8 cellular contexts compared by ENCODE assay signal in the genomic region with DNA sequence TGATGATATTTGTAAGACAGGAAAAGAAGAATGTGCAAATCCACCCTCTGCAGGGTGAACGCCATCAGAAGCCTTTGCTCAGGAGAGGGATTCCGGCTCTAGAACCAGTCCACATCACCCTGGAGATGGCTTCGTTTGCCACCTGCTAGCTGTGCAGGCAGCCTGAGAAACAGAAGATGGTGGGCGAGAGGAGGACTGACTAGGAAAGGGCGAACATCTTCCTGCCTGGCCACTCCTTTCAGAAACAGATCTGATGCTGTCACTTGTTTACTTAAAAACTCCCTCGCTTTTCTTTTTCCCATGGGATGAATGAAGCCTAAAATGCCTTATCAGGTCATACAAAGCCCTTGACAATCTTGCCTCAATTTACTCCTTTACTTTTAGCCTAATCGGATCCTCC. TPM values are rescaled to one million over a fixed set of nuclear protein-coding genes. Genes with fewer than 3 reads are reported as not detected.
DNase-seq lines count a peak whose midpoint lies in the region; ATAC-seq, FAIRE-seq and TF ChIP-seq lines count a peak whose summit lies in the region.

No MANE protein-coding gene starts in this region.

- H3K36me3 Mint-ChIP-seq in activated naive CD8-positive, alpha-beta T cell, result peaks cover 2% of the 10 kb centered on the region

- no peaks in the 10 kb centered on the region for H3K27me3 Mint-ChIP-seq in activated naive CD8-positive, alpha-beta T cell

- H3K9me3 ChIP-seq in HEK293 (ENCODE audit: control insufficient read depth, insufficient read depth, low read depth, low read length) (no peaks in the 10 kb centered on the region), thymus (ENCODE audit: control insufficient read depth) (no peaks in the 10 kb centered on the region)

- H3K27ac ChIP-seq in HEK293 (ENCODE audit: extremely low read depth, low read depth, low read length) (peak overlapping the region; percentile 16), thymus (ENCODE audit: low read depth) (peak overlapping the region; percentile 15)

- 54% methylated on average over 7 of the region's 7 CpGs for WGBS in thymus

- no peak for ATAC-seq in HG03342 (IDR thresholded peaks at IDR 0.05; ENCODE audit: unreplicated experiment)

- H3K27me3 ChIP-seq in thymus (ENCODE audit: control insufficient read depth, insufficient read depth), result peaks cover 8% of the 10 kb centered on the region

- peak overlapping the region; percentile 51 for H3K27ac Mint-ChIP-seq in activated naive CD8-positive, alpha-beta T cell

- peak overlapping the region; percentile 81 for H3K4me3 Mint-ChIP-seq in activated naive CD8-positive, alpha-beta T cell

- FAIRE-seq in RCC 7860 (lab: Jason Lieb, UNC), result no peak

- CTCF ChIA-PET in HEK293 (lab: Yijun Ruan, JAX), result interaction anchor here (0.6 to 1.7 kb wide), 2 partner anchors 16 to 44 kb away, joined by 3 to 8 read pairs; no protein-coding TSS in a partner anchor

- DNase-seq in AG09309 (ENCODE audit: low read depth), result no peak
- peak; percentile 51 for DNase-seq in left kidney (ENCODE audit: low read depth, low spot score)
- DNase-seq in KG1 (lab: John Stamatoyannopoulos, UW), result no peak
- no peak for DNase-seq in RCC 7860 (ENCODE audit: low spot score)

- H3K9me3 Mint-ChIP-seq in activated naive CD8-positive, alpha-beta T cell (ENCODE audit: low read depth), result no peaks in the 10 kb centered on the region

- H3K36me3 ChIP-seq in HEK293 (ENCODE audit: control insufficient read depth in 2 of 2, insufficient read depth in 1 of 2, low read length in 2 of 2) (peaks cover 4 to 7% of the 10 kb centered on the region in 2 experiments; a peak in 2 of 3 replicates), thymus (ENCODE audit: control insufficient read depth, insufficient read depth) (no peaks in the 10 kb centered on the region)

- TF ChIP-seq CTCF in AG09309 (IDR thresholded peaks at IDR 0.05; ENCODE audit: control insufficient read depth, insufficient read depth, low read depth, low read length, missing control alignments), result no peak
- no peak for TF ChIP-seq CTCF in HEK293 (tag by site-specific recombination; IDR thresholded peaks at IDR 0.05)

- H3K4me3 ChIP-seq in AG09309 (ENCODE audit: control insufficient read depth, low read depth, low read length), result peak overlapping the region; percentile 92
- H3K4me3 ChIP-seq in HEK293 (ENCODE audit: low read depth, low read length), result peak overlapping the region; percentile 80
- peak overlapping the region; percentile 100 for H3K4me3 ChIP-seq in thymus (ENCODE audit: low read length)

- H3K4me1 Mint-ChIP-seq in activated naive CD8-positive, alpha-beta T cell (ENCODE audit: low read depth), result peaks cover 59% of the 10 kb centered on the region

- POLR2A ChIA-PET in HEK293 (lab: Yijun Ruan, JAX), result no interaction called here

- H3K4me1 ChIP-seq in HEK293 (ENCODE audit: control insufficient read depth, insufficient read depth, low read length), result peaks cover 22% of the 10 kb centered on the region
- peaks cover 13% of the 10 kb centered on the region for H3K4me1 ChIP-seq in thymus (ENCODE audit: control insufficient read depth, insufficient read depth, low read length)

TF ChIP-seq in HEK293, 187 proteins besides CTCF, POLR2A, EP300 and RAD21 (continues in another document):
- TF ChIP-seq ZSCAN23 (tag by site-specific recombination; IDR thresholded peaks at IDR 0.05) (no peak), ELK4 (IDR thresholded peaks at IDR 0.05; ENCODE audit: borderline replicate concordance, low read depth, low read length) (no peak), ZEB2 (tag by site-specific recombination; IDR thresholded peaks at IDR 0.05) (peak; percentile 46; the same call in 1 of the 2 replicates), HOXC10 (CRISPR knock-in tag; IDR thresholded peaks at IDR 0.05) (no peak), ZNF658 (tag by site-specific recombination; IDR thresholded peaks at IDR 0.05) (no peak), ZNF169 (tag by site-specific recombination; IDR thresholded peaks at IDR 0.05) (no peak), ZFHX2 (tag by site-specific recombination; conservative IDR thresholded peaks at IDR 0.05) (peak; percentile 29; the same call in 1 of the 2 replicates), ZNF223 (tag by site-specific recombination; IDR thresholded peaks at IDR 0.05) (no peak), IKZF3 (tag by site-specific recombination; IDR thresholded peaks at IDR 0.05) (peak; percentile 25; the same call in 1 of the 2 replicates), REST (tag by site-specific recombination; IDR thresholded peaks at IDR 0.05) (no peak), ZNF24 (tag by site-specific recombination; IDR thresholded peaks at IDR 0.05) (no peak), HOXD13 (CRISPR knock-in tag; IDR thresholded peaks at IDR 0.05; ENCODE audit: borderline replicate concordance) (no peak), ZNF639 (tag by site-specific recombination; IDR thresholded peaks at IDR 0.05) (no peak), ZNF26 (tag by site-specific recombination; IDR thresholded peaks at IDR 0.05) (no peak), PRDM1 (tag by site-specific recombination; IDR thresholded peaks at IDR 0.05) (0 out of 2 replicates have a peak, but pooled peaks have one; percentile 31), SCRT1 (tag by site-specific recombination; IDR thresholded peaks at IDR 0.05; ENCODE audit: borderline replicate concordance) (no peak), SP7 (tag by site-specific recombination; IDR thresholded peaks at IDR 0.05) (no peak), ZNF366 (tag by site-specific recombination; conservative IDR thresholded peaks at IDR 0.05) (0 out of 2 replicates have a peak, but pooled peaks have one; percentile 12), KLF10 (tag by site-specific recombination; IDR thresholded peaks at IDR 0.05) (0 out of 2 replicates have a peak, but pooled peaks have one; percentile 14)

RNA-seq across cellular contexts. Expression of gene PTPRA, which starts 1.2 kb away (rescaled TPM):
- polyA plus RNA-seq in thymus, result 35.5 TPM

RNA-seq across cellular contexts. Expression of gene VPS16, which starts 33.9 kb away (rescaled TPM):
- polyA plus RNA-seq in thymus, result 93.3 TPM

RNA-seq across cellular contexts. Expression of gene PCED1A, which starts 34.0 kb away (rescaled TPM):
- polyA plus RNA-seq in thymus, result 105 TPM

RNA-seq across cellular contexts. Expression of gene TMEM239, which starts 58.3 kb away (rescaled TPM):
- under 0.01 TPM for polyA plus RNA-seq in thymus

RNA-seq across cellular contexts. Expression of gene C20orf141, which starts 59.7 kb away (rescaled TPM):
- 1.3 TPM for polyA plus RNA-seq in thymus
